Comparison of ENCODE assay signal across 8 cellular contexts in genomic region chr7:2843191-2843685, GRCh38. TPM values are rescaled to one million over a fixed set of nuclear protein-coding genes. Genes with fewer than 3 reads are reported as not detected.
DNase-seq lines count a peak whose midpoint lies in the region; ATAC-seq, FAIRE-seq and TF ChIP-seq lines count a peak whose summit lies in the region.
"Had no signal": no experiment of that assay in that cellular context is flagged by ENCODE, and none has a peak within 500 bp of the region (broad histone marks: within the 10 kb centered on the region; RNA-seq: fewer than 3 reads in every experiment).

No MANE protein-coding gene starts in this region.

- peaks cover 19% of the 10 kb centered on the region for H3K36me3 Mint-ChIP-seq in activated CD8-positive, alpha-beta T cell treated with anti-CD3 and anti-CD28 coated beads, Interleukin-2, amount 10 ng/mL, durations not matched to agents 7 days and 5 days (ENCODE audit: low read depth)
- peaks cover 26 to 34% of the 10 kb centered on the region in 2 donors for H3K36me3 Mint-ChIP-seq in stimulated activated naive B cell treated with anti-CD40 and anti-IgM and Interleukin-4, amounts not matched to agents 10 μg/mL and 1 μg/mL and 100 μg/mL, for 72 hours

- POLR2A ChIA-PET in activated CD8-positive, alpha-beta T cell treated with anti-CD3 and anti-CD28 coated beads, Interleukin-2, amount 10 ng/mL, durations not matched to agents 7 days and 5 days (lab: Charles Lee): interaction anchor here (0.6 kb wide), 1 partner anchor 185 kb away, joined by 3 read pairs; no protein-coding TSS in a partner anchor

- ATAC-seq in activated CD8-positive, alpha-beta T cell treated with anti-CD3 and anti-CD28 coated beads, Interleukin-2, amount 10 ng/mL, durations not matched to agents 7 days and 5 days: no peak
- no peak for ATAC-seq in stimulated activated naive B cell treated with anti-CD40 and anti-IgM and Interleukin-4, amounts not matched to agents 10 μg/mL and 1 μg/mL and 100 μg/mL, for 72 hours (replicated peaks)
- ATAC-seq in HG03460 (IDR thresholded peaks at IDR 0.05; ENCODE audit: unreplicated experiment): no peak

- no peaks in the 10 kb centered on the region for H3K27me3 Mint-ChIP-seq in activated CD8-positive, alpha-beta T cell treated with anti-CD3 and anti-CD28 coated beads, Interleukin-2, amount 10 ng/mL, durations not matched to agents 7 days and 5 days (ENCODE audit: low read depth)
- no peaks in the 10 kb centered on the region for H3K27me3 Mint-ChIP-seq in stimulated activated naive B cell treated with anti-CD40 and anti-IgM and Interleukin-4, amounts not matched to agents 10 μg/mL and 1 μg/mL and 100 μg/mL, for 72 hours

- TF ChIP-seq POLR2A in H54 (IDR thresholded peaks at IDR 0.05; ENCODE audit: low read depth, low read length): no peak

- H3K27ac Mint-ChIP-seq in activated CD8-positive, alpha-beta T cell treated with anti-CD3 and anti-CD28 coated beads, Interleukin-2, amount 10 ng/mL, durations not matched to agents 7 days and 5 days: peak overlapping the region; percentile 43
- peak overlapping the region; percentile 94 for H3K27ac Mint-ChIP-seq in stimulated activated naive B cell treated with anti-CD40 and anti-IgM and Interleukin-4, amounts not matched to agents 10 μg/mL and 1 μg/mL and 100 μg/mL, for 72 hours

- no peaks in the 10 kb centered on the region for H3K9me3 Mint-ChIP-seq in activated CD8-positive, alpha-beta T cell treated with anti-CD3 and anti-CD28 coated beads, Interleukin-2, amount 10 ng/mL, durations not matched to agents 7 days and 5 days (ENCODE audit: insufficient read depth)
- no peaks in the 10 kb centered on the region for H3K9me3 Mint-ChIP-seq in stimulated activated naive B cell treated with anti-CD40 and anti-IgM and Interleukin-4, amounts not matched to agents 10 μg/mL and 1 μg/mL and 100 μg/mL, for 72 hours

- no peak for TF ChIP-seq CTCF in HFF-Myc (IDR thresholded peaks at IDR 0.05; ENCODE audit: low read depth, low read length, missing control alignments)

- DNase-seq in HFF-Myc (ENCODE audit: extremely low read depth, low read depth) (no peak), NCI-H2107 (lab: John Stamatoyannopoulos, UW) (no peak), H54 (ENCODE audit: insufficient read length, low spot score) (no peak)
- DNase-seq in activated CD8-positive, alpha-beta T cell treated with anti-CD3 and anti-CD28 coated beads, Interleukin-2, amount 10 ng/mL, durations not matched to agents 7 days and 5 days: no peak
- DNase-seq in stimulated activated naive B cell treated with anti-CD40 and anti-IgM and Interleukin-4, amounts not matched to agents 10 μg/mL and 1 μg/mL and 100 μg/mL, for 72 hours: no peak
- DNase-seq: cortex of kidney had no signal

- peak overlapping the region; percentile 65 for H3K4me3 ChIP-seq in HFF-Myc (replicated peaks; ENCODE audit: low read depth, low read length)
- H3K4me3 ChIP-seq in iPS-11a (ENCODE audit: low read depth, low read length): peak overlapping the region; percentile 75

- peak overlapping the region; percentile 76 for H3K4me3 Mint-ChIP-seq in activated CD8-positive, alpha-beta T cell treated with anti-CD3 and anti-CD28 coated beads, Interleukin-2, amount 10 ng/mL, durations not matched to agents 7 days and 5 days
- H3K4me3 Mint-ChIP-seq in stimulated activated naive B cell treated with anti-CD40 and anti-IgM and Interleukin-4, amounts not matched to agents 10 μg/mL and 1 μg/mL and 100 μg/mL, for 72 hours: peak overlapping the region; percentile 89 to 92

- H3K4me1 Mint-ChIP-seq in activated CD8-positive, alpha-beta T cell treated with anti-CD3 and anti-CD28 coated beads, Interleukin-2, amount 10 ng/mL, durations not matched to agents 7 days and 5 days (ENCODE audit: low read depth): peaks cover 33% of the 10 kb centered on the region
- peaks cover 35 to 50% of the 10 kb centered on the region in 2 donors for H3K4me1 Mint-ChIP-seq in stimulated activated naive B cell treated with anti-CD40 and anti-IgM and Interleukin-4, amounts not matched to agents 10 μg/mL and 1 μg/mL and 100 μg/mL, for 72 hours

- FAIRE-seq in H54 (lab: Jason Lieb, UNC): no peak

- CTCF ChIA-PET in activated CD8-positive, alpha-beta T cell treated with anti-CD3 and anti-CD28 coated beads, Interleukin-2, amount 10 ng/mL, durations not matched to agents 7 days and 5 days (lab: Charles Lee): interaction anchor here (1.4 kb wide), 1 partner anchor 133 kb away, joined by 6 read pairs; no protein-coding TSS in a partner anchor

RNA-seq across cellular contexts. Expression of gene GNA12, which starts 0.9 kb away (rescaled TPM):
- 10 to 100 TPM; 17.9 to 18.1 TPM for total RNA-seq in activated CD8-positive, alpha-beta T cell treated with anti-CD3 and anti-CD28 coated beads, Interleukin-2, amount 10 ng/mL, durations not matched to agents 7 days and 5 days
